In the genomic region with DNA sequence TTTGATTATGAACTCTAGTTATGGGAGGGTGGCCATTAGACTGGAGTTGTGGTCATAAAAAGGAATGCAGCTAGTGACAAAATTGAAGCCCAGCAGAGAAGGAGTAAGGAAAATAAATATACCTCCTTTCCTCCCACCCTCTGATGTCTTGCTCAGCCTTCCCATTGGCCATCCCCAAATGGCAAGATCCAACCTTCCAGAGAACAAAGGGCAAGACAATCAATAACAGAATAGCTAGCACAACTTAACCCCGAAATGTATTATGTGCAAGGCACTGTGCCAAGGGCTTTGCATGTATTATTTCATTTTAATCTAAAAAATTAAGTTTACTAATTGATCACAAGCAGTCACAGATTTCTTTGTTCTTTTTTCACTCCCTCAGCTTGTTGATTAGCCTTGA, we compare ENCODE assay signal across 1 cellular context.
TF ChIP-seq lines count a peak whose summit lies in the region.

No MANE protein-coding gene starts in this region.

TF ChIP-seq in WTC11, 78 proteins besides CTCF, POLR2A, EP300 and RAD21 (continued from another document):
- TF ChIP-seq, protein P1, sequence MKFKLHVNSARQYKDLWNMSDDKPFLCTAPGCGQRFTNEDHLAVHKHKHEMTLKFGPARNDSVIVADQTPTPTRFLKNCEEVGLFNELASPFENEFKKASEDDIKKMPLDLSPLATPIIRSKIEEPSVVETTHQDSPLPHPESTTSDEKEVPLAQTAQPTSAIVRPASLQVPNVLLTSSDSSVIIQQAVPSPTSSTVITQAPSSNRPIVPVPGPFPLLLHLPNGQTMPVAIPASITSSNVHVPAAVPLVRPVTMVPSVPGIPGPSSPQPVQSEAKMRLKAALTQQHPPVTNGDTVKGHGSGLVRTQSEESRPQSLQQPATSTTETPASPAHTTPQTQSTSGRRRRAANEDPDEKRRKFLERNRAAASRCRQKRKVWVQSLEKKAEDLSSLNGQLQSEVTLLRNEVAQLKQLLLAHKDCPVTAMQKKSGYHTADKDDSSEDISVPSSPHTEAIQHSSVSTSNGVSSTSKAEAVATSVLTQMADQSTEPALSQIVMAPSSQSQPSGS (CRISPR knock-in tag; IDR thresholded peaks at IDR 0.05; ENCODE audit: borderline replicate concordance, low read depth), result no peak
- TF ChIP-seq, protein P2, sequence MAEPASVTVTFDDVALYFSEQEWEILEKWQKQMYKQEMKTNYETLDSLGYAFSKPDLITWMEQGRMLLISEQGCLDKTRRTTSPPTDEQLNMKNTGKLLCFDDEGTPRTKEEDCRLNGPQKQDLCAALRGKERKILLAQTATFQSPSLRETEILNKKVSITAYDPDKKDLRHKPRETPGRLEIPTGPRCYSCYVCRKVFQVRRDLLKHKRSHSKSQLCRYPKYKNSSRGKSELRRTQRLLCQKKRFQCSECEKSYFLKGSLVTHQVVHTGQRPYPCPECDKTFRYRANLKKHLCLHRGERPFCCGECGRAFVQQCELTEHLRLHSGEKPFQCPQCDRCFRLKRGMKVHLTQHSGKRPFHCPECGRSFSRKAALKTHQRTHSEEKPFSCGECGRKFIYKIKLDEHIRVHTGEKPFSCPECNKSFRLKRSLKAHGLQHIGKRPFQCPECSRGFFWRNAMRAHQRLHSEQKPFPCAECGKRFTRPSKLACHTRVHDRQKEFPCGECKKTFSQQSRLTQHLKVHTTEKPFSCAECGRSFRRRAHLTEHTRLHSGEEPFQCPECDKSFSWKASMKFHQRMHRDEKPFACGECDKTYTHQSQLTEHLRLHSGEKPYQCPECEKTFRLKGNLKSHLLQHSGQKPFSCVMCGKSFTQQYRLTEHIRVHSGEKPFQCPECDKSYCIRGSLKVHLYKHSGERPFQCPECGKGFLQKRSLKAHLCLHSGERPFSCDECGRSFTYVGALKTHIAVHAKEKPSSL (CRISPR knock-in tag; conservative IDR thresholded peaks at IDR 0.05), result no peak
- TF ChIP-seq, protein P3, sequence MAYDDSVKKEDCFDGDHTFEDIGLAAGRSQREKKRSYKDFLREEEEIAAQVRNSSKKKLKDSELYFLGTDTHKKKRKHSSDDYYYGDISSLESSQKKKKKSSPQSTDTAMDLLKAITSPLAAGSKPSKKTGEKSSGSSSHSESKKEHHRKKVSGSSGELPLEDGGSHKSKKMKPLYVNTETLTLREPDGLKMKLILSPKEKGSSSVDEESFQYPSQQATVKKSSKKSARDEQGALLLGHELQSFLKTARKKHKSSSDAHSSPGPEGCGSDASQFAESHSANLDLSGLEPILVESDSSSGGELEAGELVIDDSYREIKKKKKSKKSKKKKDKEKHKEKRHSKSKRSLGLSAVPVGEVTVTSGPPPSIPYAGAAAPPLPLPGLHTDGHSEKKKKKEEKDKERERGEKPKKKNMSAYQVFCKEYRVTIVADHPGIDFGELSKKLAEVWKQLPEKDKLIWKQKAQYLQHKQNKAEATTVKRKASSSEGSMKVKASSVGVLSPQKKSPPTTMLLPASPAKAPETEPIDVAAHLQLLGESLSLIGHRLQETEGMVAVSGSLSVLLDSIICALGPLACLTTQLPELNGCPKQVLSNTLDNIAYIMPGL (CRISPR knock-in tag; IDR thresholded peaks at IDR 0.05), result no peak
- TF ChIP-seq ZNF263 (CRISPR knock-in tag; IDR thresholded peaks at IDR 0.05; ENCODE audit: low read depth), result no peak
- no peak for TF ChIP-seq FOXP1 (CRISPR knock-in tag; IDR thresholded peaks at IDR 0.05; ENCODE audit: borderline replicate concordance)
- no peak for TF ChIP-seq FOXK1 (CRISPR knock-in tag; IDR thresholded peaks at IDR 0.05)
- TF ChIP-seq, protein P4, sequence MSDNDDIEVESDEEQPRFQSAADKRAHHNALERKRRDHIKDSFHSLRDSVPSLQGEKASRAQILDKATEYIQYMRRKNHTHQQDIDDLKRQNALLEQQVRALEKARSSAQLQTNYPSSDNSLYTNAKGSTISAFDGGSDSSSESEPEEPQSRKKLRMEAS (CRISPR knock-in tag; IDR thresholded peaks at IDR 0.05), result no peak
- TF ChIP-seq PRRX2 (CRISPR knock-in tag; IDR thresholded peaks at IDR 0.05), result no peak
- TF ChIP-seq, protein P5, sequence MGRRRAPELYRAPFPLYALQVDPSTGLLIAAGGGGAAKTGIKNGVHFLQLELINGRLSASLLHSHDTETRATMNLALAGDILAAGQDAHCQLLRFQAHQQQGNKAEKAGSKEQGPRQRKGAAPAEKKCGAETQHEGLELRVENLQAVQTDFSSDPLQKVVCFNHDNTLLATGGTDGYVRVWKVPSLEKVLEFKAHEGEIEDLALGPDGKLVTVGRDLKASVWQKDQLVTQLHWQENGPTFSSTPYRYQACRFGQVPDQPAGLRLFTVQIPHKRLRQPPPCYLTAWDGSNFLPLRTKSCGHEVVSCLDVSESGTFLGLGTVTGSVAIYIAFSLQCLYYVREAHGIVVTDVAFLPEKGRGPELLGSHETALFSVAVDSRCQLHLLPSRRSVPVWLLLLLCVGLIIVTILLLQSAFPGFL (CRISPR knock-in tag; IDR thresholded peaks at IDR 0.05; ENCODE audit: borderline replicate concordance), result no peak
- no peak for TF ChIP-seq SMAD4 (CRISPR knock-in tag; IDR thresholded peaks at IDR 0.05)
- TF ChIP-seq, protein P6, sequence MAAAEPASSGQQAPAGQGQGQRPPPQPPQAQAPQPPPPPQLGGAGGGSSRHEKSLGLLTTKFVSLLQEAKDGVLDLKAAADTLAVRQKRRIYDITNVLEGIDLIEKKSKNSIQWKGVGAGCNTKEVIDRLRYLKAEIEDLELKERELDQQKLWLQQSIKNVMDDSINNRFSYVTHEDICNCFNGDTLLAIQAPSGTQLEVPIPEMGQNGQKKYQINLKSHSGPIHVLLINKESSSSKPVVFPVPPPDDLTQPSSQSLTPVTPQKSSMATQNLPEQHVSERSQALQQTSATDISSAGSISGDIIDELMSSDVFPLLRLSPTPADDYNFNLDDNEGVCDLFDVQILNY (CRISPR knock-in tag; IDR thresholded peaks at IDR 0.05), result no peak
- TF ChIP-seq, protein P7, sequence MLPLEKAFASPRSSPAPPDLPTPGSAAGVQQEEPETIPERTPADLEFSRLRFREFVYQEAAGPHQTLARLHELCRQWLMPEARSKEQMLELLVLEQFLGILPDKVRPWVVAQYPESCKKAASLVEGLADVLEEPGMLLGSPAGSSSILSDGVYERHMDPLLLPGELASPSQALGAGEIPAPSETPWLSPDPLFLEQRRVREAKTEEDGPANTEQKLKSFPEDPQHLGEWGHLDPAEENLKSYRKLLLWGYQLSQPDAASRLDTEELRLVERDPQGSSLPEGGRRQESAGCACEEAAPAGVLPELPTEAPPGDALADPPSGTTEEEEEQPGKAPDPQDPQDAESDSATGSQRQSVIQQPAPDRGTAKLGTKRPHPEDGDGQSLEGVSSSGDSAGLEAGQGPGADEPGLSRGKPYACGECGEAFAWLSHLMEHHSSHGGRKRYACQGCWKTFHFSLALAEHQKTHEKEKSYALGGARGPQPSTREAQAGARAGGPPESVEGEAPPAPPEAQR (CRISPR knock-in tag; IDR thresholded peaks at IDR 0.05), result no peak
